In genomic region chr11:101187748-101188147, GRCh38 we compare ENCODE assay signal across 15 cellular contexts. TPM values are rescaled to one million over a fixed set of nuclear protein-coding genes. Genes with fewer than 3 reads are reported as not detected.
"Had no signal": no experiment of that assay in that cellular context is flagged by ENCODE, and none has a peak within 500 bp of the region (broad histone marks: within the 10 kb centered on the region; RNA-seq: fewer than 3 reads in every experiment).

No MANE protein-coding gene starts in this region.

- H3K36me3 ChIP-seq: gastrocnemius medialis, heart right ventricle had no signal

- H3K27me3 ChIP-seq: gastrocnemius medialis, heart right ventricle had no signal

- DNase-seq: activated CD4-positive, alpha-beta T cell treated with anti-CD3 and anti-CD28 coated beads, Interleukin-2, amount 10 ng/mL, durations not matched to agents 7 days and 5 days; activated CD8-positive, alpha-beta T cell treated with anti-CD3 and anti-CD28 coated beads, Interleukin-2, amount 10 ng/mL, durations not matched to agents 7 days and 5 days; activated naive CD4-positive, alpha-beta T cell treated with anti-CD3 and anti-CD28 coated beads for 36 hours; activated T-cell treated with anti-CD3 and anti-CD28 coated beads, Interleukin-2, amount 50 U/mL, for 24 hours; central memory CD4-positive, alpha-beta T cell; erythroblast; gastrocnemius medialis; posterior cingulate gyrus; retina; stimulated activated CD4-positive, alpha-beta T cell treated with anti-CD3 and anti-CD28 coated beads, Interleukin-12 subunit alpha, Interleukin-12 subunit beta, amount 100 ng/mL, for 4 hours; stimulated activated CD4-positive, alpha-beta T cell treated with anti-CD3 and anti-CD28 coated beads, Interleukin-1b, Interleukin-23, amount 100 ng/mL, for 48 hours; stimulated activated naive CD4-positive, alpha-beta T cell treated with Interleukin-2 at 50 U/mL for 16 hours had no signal

- H3K27ac ChIP-seq: gastrocnemius medialis had no signal

- H3K4me3 ChIP-seq: gastrocnemius medialis, heart right ventricle, lung had no signal

- H3K4me1 ChIP-seq: gastrocnemius medialis had no signal

RNA-seq across cellular contexts. Expression of gene PGR, which starts 58.1 kb away (rescaled TPM):
- total RNA-seq: activated CD4-positive, alpha-beta T cell treated with anti-CD3 and anti-CD28 coated beads, Interleukin-2, amount 10 ng/mL, durations not matched to agents 7 days and 5 days; activated CD8-positive, alpha-beta T cell treated with anti-CD3 and anti-CD28 coated beads, Interleukin-2, amount 10 ng/mL, durations not matched to agents 7 days and 5 days; activated naive CD4-positive, alpha-beta T cell treated with anti-CD3 and anti-CD28 coated beads for 36 hours; T-helper 1 cell treated with Interleukin-12 subunit alpha and Interleukin-12 subunit beta and Interleukin-4 antibody, amounts not matched to agents 30 ng/mL and 1 ng/mL, for 36 hours had no signal
